8 cellular contexts compared by ENCODE assay signal in the genomic region with DNA sequence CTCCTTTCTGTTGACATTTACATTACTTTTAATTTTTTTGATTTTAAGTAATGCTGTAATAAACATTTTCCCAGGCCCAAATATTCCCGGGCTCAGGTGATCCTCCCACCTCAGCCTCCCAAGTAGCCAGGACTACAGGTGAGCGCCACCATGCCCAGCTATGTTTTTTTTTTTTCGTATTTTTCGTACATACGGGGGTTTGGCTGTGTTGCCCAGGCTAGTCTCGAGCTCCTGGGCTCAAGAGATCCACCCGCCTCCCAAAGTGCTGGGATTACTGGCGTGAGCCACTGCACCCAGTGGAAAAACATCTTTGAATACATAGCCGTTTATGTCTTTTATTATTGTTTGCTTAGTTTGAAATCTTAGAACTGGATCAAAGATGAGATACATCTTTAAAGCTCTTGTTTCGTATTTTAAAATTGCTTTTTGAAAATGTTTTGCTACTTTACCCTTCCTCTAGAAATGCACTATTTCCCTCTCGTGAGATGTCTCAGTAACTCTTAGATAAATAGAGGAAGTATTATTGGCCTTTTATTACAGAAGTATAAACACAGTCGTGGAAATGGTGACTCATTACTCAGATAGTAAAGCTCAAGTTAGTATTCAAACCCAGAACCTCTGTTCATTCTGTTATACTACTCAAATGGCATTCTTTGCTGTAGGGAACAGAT. TPM values are rescaled to one million over a fixed set of nuclear protein-coding genes. Genes with fewer than 3 reads are reported as not detected.
A peak's percentile ranks its signal among the peaks of the same experiment; 100 is the strongest.
DNase-seq lines count a peak whose midpoint lies in the region; ATAC-seq and TF ChIP-seq lines count a peak whose summit lies in the region.

No MANE protein-coding gene starts in this region.

- peak overlapping the region; percentile 89 for H3K4me2 ChIP-seq in IMR-90 (ENCODE audit: low read depth, low read length)

- peaks cover 51% of the 10 kb centered on the region for H4K20me1 ChIP-seq in IMR-90 (ENCODE audit: insufficient read depth, low read length)

- no peak overlapping the region for H4K91ac ChIP-seq in IMR-90 (ENCODE audit: insufficient read depth, low read depth, low read length)

- TF ChIP-seq EP300 in stomach (IDR thresholded peaks at IDR 0.05), result no peak

- H3K4me3 ChIP-seq in Caco-2 (ENCODE audit: low read depth, low read length), result peak overlapping the region; percentile 20
- H3K4me3 ChIP-seq in IMR-90 (ENCODE audit: insufficient read depth, low read depth, low read length), result peak overlapping the region; percentile 41
- peak overlapping the region; percentile 85; the same call in 1 of the 2 replicates for H3K4me3 ChIP-seq in iPS-20b (ENCODE audit: low read length)
- peak overlapping the region; percentile 77 to 93 (median 86) for H3K4me3 ChIP-seq in stomach

- no peaks in the 10 kb centered on the region for H3K9me3 Mint-ChIP-seq in Caco-2 (ENCODE audit: unreplicated experiment)
- H3K9me3 Mint-ChIP-seq in activated CD8-positive, alpha-beta T cell treated with anti-CD3 and anti-CD28 coated beads for 36 hours, result peaks cover 2% of the 10 kb centered on the region

- dilution Hi-C loops in IMR-90 (cut with HindIII; ENCODE audit: low sequenced_read_pairs, unreplicated experiment), result no loop called here

- TF ChIP-seq CTCF in Caco-2 (IDR thresholded peaks at IDR 0.05; ENCODE audit: insufficient read depth in 1 of 2, low read depth in 1 of 2, low read length in 1 of 2, severe bottlenecking in 1 of 2, unreplicated experiment in 1 of 2) (no peak), IMR-90 (conservative IDR thresholded peaks at IDR 0.05; ENCODE audit: low read depth, low read length) (no peak), stomach (IDR thresholded peaks at IDR 0.05) (no peak)
- no peak for TF ChIP-seq CTCF in activated CD8-positive, alpha-beta T cell treated with anti-CD3 and anti-CD28 coated beads for 36 hours (IDR thresholded peaks at IDR 0.05)

- H3K36me3 Mint-ChIP-seq in Caco-2 (ENCODE audit: insufficient read depth, unreplicated experiment), result peaks cover 48% of the 10 kb centered on the region
- peaks cover 41% of the 10 kb centered on the region for H3K36me3 Mint-ChIP-seq in activated CD8-positive, alpha-beta T cell treated with anti-CD3 and anti-CD28 coated beads for 36 hours (ENCODE audit: low read depth)

- no peak for TF ChIP-seq RAD21 in IMR-90 (IDR thresholded peaks at IDR 0.05; ENCODE audit: low read length)

- H3K27ac Mint-ChIP-seq in Caco-2 (ENCODE audit: unreplicated experiment), result peak overlapping the region; percentile 21
- peak overlapping the region; percentile 94 for H3K27ac Mint-ChIP-seq in activated CD8-positive, alpha-beta T cell treated with anti-CD3 and anti-CD28 coated beads for 36 hours

- peak overlapping the region; percentile 57; the same call in 1 of the 2 replicates for H4K5ac ChIP-seq in IMR-90 (ENCODE audit: low read depth, low read length)

- 0 out of 2 replicates have a peak overlapping the region, but pooled peaks have one; percentile 20 for H2BK20ac ChIP-seq in IMR-90 (ENCODE audit: low read depth, low read length)

- POLR2A ChIA-PET in Caco-2 (lab: Charles Lee), result no interaction called here
- POLR2A ChIA-PET in IMR-90 (lab: Charles Lee; ENCODE audit: unreplicated experiment), result no interaction called here
- POLR2A ChIA-PET in activated CD8-positive, alpha-beta T cell treated with anti-CD3 and anti-CD28 coated beads for 36 hours (lab: Charles Lee), result interaction anchor here (1.7 to 5.2 kb wide), 7 partner anchors 11 to 87 kb away, joined by 6 to 76 read pairs (median 23); partner anchors contain the start of genes METTL4 and NDC80

- TF ChIP-seq POLR2A in IMR-90 (IDR thresholded peaks at IDR 0.05; ENCODE audit: low read depth, low read length) (no peak), stomach (IDR thresholded peaks at IDR 0.05) (no peak)

- H3K9me3 ChIP-seq in Caco-2 (no peaks in the 10 kb centered on the region), IMR-90 (ENCODE audit: control insufficient read depth, insufficient read depth, low read length) (no peaks in the 10 kb centered on the region), iPS-20b (ENCODE audit: insufficient read depth, low read depth, low read length) (no peaks in the 10 kb centered on the region), stomach (no peaks in the 10 kb centered on the region)

- peak overlapping the region; percentile 96 for H2BK5ac ChIP-seq in IMR-90 (ENCODE audit: low read depth, low read length, poor library complexity, severe bottlenecking)

- H3K27ac ChIP-seq in IMR-90 (ENCODE audit: insufficient read depth, low read length), result peak overlapping the region; percentile 98
- no peak overlapping the region for H3K27ac ChIP-seq in iPS-20b (ENCODE audit: low read length)
- peak overlapping the region; percentile 79 to 99 (median 98) for H3K27ac ChIP-seq in stomach

- H3K27me3 ChIP-seq in Caco-2 (replicated peaks; ENCODE audit: control insufficient read depth, insufficient read depth, low read length) (no peaks in the 10 kb centered on the region), IMR-90 (ENCODE audit: control insufficient read depth, insufficient read depth, low read length) (no peaks in the 10 kb centered on the region), iPS-20b (ENCODE audit: insufficient read depth, low read length) (peaks cover 28% of the 10 kb centered on the region), stomach (no peaks in the 10 kb centered on the region)

- H3K4me1 ChIP-seq in Caco-2 (peaks cover 28% of the 10 kb centered on the region), IMR-90 (ENCODE audit: control insufficient read depth, insufficient read depth, low read length) (peaks cover 6% of the 10 kb centered on the region), iPS-20b (ENCODE audit: insufficient read depth, low read length) (peaks cover 17% of the 10 kb centered on the region), stomach (peaks cover 16 to 67% (median 41%) of the 10 kb centered on the region in 4 donors)

- H3K9me1 ChIP-seq in IMR-90 (ENCODE audit: insufficient read depth, low read length), result peaks cover 4% of the 10 kb centered on the region

- H4K8ac ChIP-seq in IMR-90 (ENCODE audit: low read depth in 2 of 2, low read length in 2 of 2), result peak overlapping the region; percentile 2 to 22; a peak in 2 of 4 replicates

- H3K4me1 Mint-ChIP-seq in Caco-2 (ENCODE audit: low read depth, unreplicated experiment), result peaks cover 7% of the 10 kb centered on the region
- peaks cover 46% of the 10 kb centered on the region for H3K4me1 Mint-ChIP-seq in activated CD8-positive, alpha-beta T cell treated with anti-CD3 and anti-CD28 coated beads for 36 hours (ENCODE audit: low read depth)

- H2BK120ac ChIP-seq in IMR-90 (ENCODE audit: low read depth, low read length), result peak overlapping the region; percentile 73

- H3K27me3 Mint-ChIP-seq in Caco-2 (ENCODE audit: insufficient read depth, unreplicated experiment), result no peaks in the 10 kb centered on the region
- no peaks in the 10 kb centered on the region for H3K27me3 Mint-ChIP-seq in activated CD8-positive, alpha-beta T cell treated with anti-CD3 and anti-CD28 coated beads for 36 hours

- peak overlapping the region; percentile 46; the same call in 1 of the 2 replicates for H3K9ac ChIP-seq in IMR-90 (ENCODE audit: low read depth, low read length)
- no peak overlapping the region for H3K9ac ChIP-seq in iPS-20b (ENCODE audit: low read depth, low read length)

- H3K4me3 Mint-ChIP-seq in Caco-2 (ENCODE audit: unreplicated experiment), result peak overlapping the region; percentile 70
- H3K4me3 Mint-ChIP-seq in activated CD8-positive, alpha-beta T cell treated with anti-CD3 and anti-CD28 coated beads for 36 hours, result peak overlapping the region; percentile 95

- ATAC-seq in IMR-90 (ENCODE audit: low read depth) (peak; percentile 36), GM18907 (IDR thresholded peaks at IDR 0.05; ENCODE audit: unreplicated experiment) (no peak), HG02970 (IDR thresholded peaks at IDR 0.05; ENCODE audit: low FRiP score, unreplicated experiment) (no peak)
- no peak for ATAC-seq in activated CD8-positive, alpha-beta T cell treated with anti-CD3 and anti-CD28 coated beads for 36 hours

- intact Hi-C loops in Caco-2 (cut with micrococcal nuclease; ENCODE audit: unreplicated experiment) (loop anchor here (5.0 to 10.0 kb wide), 2 partner anchors 86 to 333 kb away; partner anchors contain the start of genes METTL4 and NDC80), IMR-90 (cut with micrococcal nuclease) (loop anchor here (5.0 kb wide), 1 partner anchor 109 kb away; no protein-coding TSS in a partner anchor), stomach (cut with DNase I; ENCODE audit: low total_unique reads) (loop anchor here (10.0 kb wide), 1 partner anchor 83 kb away; the partner anchor contains the start of genes METTL4 and NDC80), posterior vena cava (cut with DNase I) (loop anchor here (2.0 to 5.0 kb wide), 2 partner anchors 87 to 589 kb away; partner anchors contain the start of genes METTL4 (in 1 of the 2), MYL12A (in 1 of the 2) and NDC80 (in 1 of the 2))
- intact Hi-C loops in activated CD8-positive, alpha-beta T cell treated with anti-CD3 and anti-CD28 coated beads for 36 hours (cut with micrococcal nuclease), result loop anchor here (5.0 kb wide), 1 partner anchor 86 kb away; the partner anchor contains the start of genes METTL4 and NDC80

- CTCF ChIA-PET in Caco-2 (lab: Charles Lee) (interaction anchor here (0.6 to 0.8 kb wide), 2 partner anchors 39 to 1448 kb away, joined by 3 to 4 read pairs; no protein-coding TSS in a partner anchor), IMR-90 (lab: Yijun Ruan, JAX) (interaction anchor here (0.6 kb wide), 2 partner anchors 17 to 428 kb away, joined by 3 read pairs; no protein-coding TSS in a partner anchor)
- CTCF ChIA-PET in activated CD8-positive, alpha-beta T cell treated with anti-CD3 and anti-CD28 coated beads for 36 hours (lab: Charles Lee), result interaction anchor here (1.2 to 3.0 kb wide), 3 partner anchors 16 to 52 kb away, joined by 3 to 7 read pairs (median 4); no protein-coding TSS in a partner anchor

- peak in 1 of 2 experiments; percentile 15 for DNase-seq in Caco-2
- DNase-seq in IMR-90, result peak; percentile 94
- DNase-seq in activated CD8-positive, alpha-beta T cell treated with anti-CD3 and anti-CD28 coated beads for 36 hours, result no peak
- DNase-seq in stomach, result no peak
- no peak for DNase-seq in posterior vena cava (ENCODE audit: low spot score)

- no peak overlapping the region for H2AFZ ChIP-seq in IMR-90 (replicated peaks; ENCODE audit: low read length, poor library complexity)

- peak overlapping the region; percentile 61; the same call in 1 of the 2 replicates for H3K18ac ChIP-seq in IMR-90 (ENCODE audit: low read depth, low read length)

- in situ Hi-C loops in IMR-90 (cut with MboI; ENCODE audit: low sequenced_read_pairs), result no loop called here

- H2AK9ac ChIP-seq in IMR-90 (replicated peaks; ENCODE audit: low read depth, low read length, poor library complexity), result peak overlapping the region; percentile 37

- H3K23ac ChIP-seq in IMR-90 (ENCODE audit: low read depth, low read length), result peak overlapping the region; percentile 6; the same call in 1 of the 2 replicates

- peaks cover 0 to 11% of the 10 kb centered on the region in 2 experiments; a peak in 3 of 4 replicates for H3K79me1 ChIP-seq in IMR-90 (ENCODE audit: low read depth in 1 of 2, low read length in 2 of 2)

- peak overlapping the region; percentile 28; the same call in 1 of the 2 replicates for H3K56ac ChIP-seq in IMR-90 (ENCODE audit: extremely low read depth, insufficient read depth, low read length)

- H2BK15ac ChIP-seq in IMR-90 (ENCODE audit: low read depth, low read length), result no peak overlapping the region

- peak overlapping the region; percentile 61; the same call in 1 of the 2 replicates for H3K4ac ChIP-seq in IMR-90 (ENCODE audit: low read depth, low read length)

- BruUV-seq in Caco-2 (replicated peaks; lab: Mats Ljungman, UMichigan) (no TSS peak), IMR-90 (replicated peaks; lab: Mats Ljungman, UMichigan) (TSS peak; percentile 35)

- WGBS in IMR-90 (ENCODE audit: extremely low coverage in 2 of 2, insufficient read length in 1 of 2), 2 experiments, result 83% methylated on average over 4 of the region's 12 CpGs; no CpG with 5 or more reads in 1 of the 2 experiments
- 24 to 31% (median 28%) methylated on average over 12 of the region's 12 CpGs for WGBS in stomach, 5 donors

- peak overlapping the region; percentile 26; the same call in 1 of the 2 replicates for H3K14ac ChIP-seq in IMR-90 (replicated peaks; ENCODE audit: low read depth, low read length)

- H3K36me3 ChIP-seq in Caco-2 (ENCODE audit: control insufficient read depth, insufficient read depth, low read length) (no peaks in the 10 kb centered on the region), IMR-90 (ENCODE audit: control insufficient read depth, insufficient read depth, low read length) (no peaks in the 10 kb centered on the region), iPS-20b (ENCODE audit: insufficient read depth, low read depth, low read length) (peaks cover 6% of the 10 kb centered on the region; the same call in 1 of the 2 replicates), stomach (peaks cover 0 to 5% (median 0%) of the 10 kb centered on the region in 4 donors)

- no peak overlapping the region; the same call in 1 of the 2 replicates for H2AK5ac ChIP-seq in IMR-90 (ENCODE audit: low read depth, low read length)

RNA-seq across cellular contexts. Expression of gene SMCHD1, which starts 2.4 kb away (rescaled TPM):
- total RNA-seq in Caco-2 (2022) (56.6 and 57.4 TPM in 2 replicates), IMR-90 (2012; rRNA removed) (47.3 and 78.6 TPM in 2 replicates), stomach (100 to 1,000 TPM in 3 of 5 donors, 10 to 100 TPM in 2; 53.6 to 377 (median 107) TPM), posterior vena cava (10 to 100 TPM; 50.8 to 54.2 TPM)
- polyA plus RNA-seq in IMR-90 (2012; rRNA removed) (11.2 and 14.8 TPM in 2 replicates), stomach (1 to 10 TPM; 5.0 to 8.1 (median 5.7) TPM)
- 1.3 and 1.6 TPM in 2 replicates for polyA plus RNA-seq in IMR-90 (2012; cell fraction: cytosol; rRNA removed)
- 1.9 and 24.9 TPM in 2 replicates for polyA plus RNA-seq in IMR-90 (2012; cell fraction: nucleus; rRNA removed; ENCODE audit: low replicate concordance)
- 10 to 100 TPM; 97.4 to 98.9 TPM for total RNA-seq in activated CD8-positive, alpha-beta T cell treated with anti-CD3 and anti-CD28 coated beads for 36 hours

Comparison
In these comparisons a context has a peak if more than half of its experiments do, and no peak if none do; other contexts are left out.
1. H3K4me3 ChIP-seq: peak in every context shown above with its lines; median percentile 86 in stomach; 85 in iPS-20b; 41 in IMR-90; 20 in Caco-2.